Comparison of ENCODE assay signal across 18 cellular contexts in genomic region chr3:18112976-18113766, GRCh38.
"Had no signal": no experiment of that assay in that cellular context is flagged by ENCODE, and none has a peak within 500 bp of the region (broad histone marks: within the 10 kb centered on the region; RNA-seq: fewer than 3 reads in every experiment).

No MANE protein-coding gene starts in this region.

- H3K27me3 ChIP-seq: upper lobe of left lung had no signal

- H3K4me3 ChIP-seq: coronary artery, lung, thoracic aorta, upper lobe of left lung had no signal

- H3K4me3 Mint-ChIP-seq: activated B cell treated with CpG ODN at 0.5 μM for 24 hours; activated naive CD4-positive, alpha-beta T cell treated with anti-CD3 and anti-CD28 coated beads for 36 hours; activated naive CD8-positive, alpha-beta T cell treated with anti-CD3 and anti-CD28 coated beads, Interleukin-2, amount 50 U/mL, for 24 hours had no signal

- H3K9me3 Mint-ChIP-seq: activated B cell treated with CpG ODN at 0.5 μM for 24 hours; activated naive CD4-positive, alpha-beta T cell treated with anti-CD3 and anti-CD28 coated beads for 36 hours; activated naive CD8-positive, alpha-beta T cell treated with anti-CD3 and anti-CD28 coated beads, Interleukin-2, amount 50 U/mL, for 24 hours; activated T-cell treated with anti-CD3 and anti-CD28 coated beads, Interleukin-2, amount 50 U/mL, for 24 hours; central memory CD8-positive, alpha-beta T cell; stimulated activated naive B cell treated with anti-CD40 and anti-IgM and Interleukin-4, amounts not matched to agents 10 μg/mL and 1 μg/mL and 100 μg/mL, for 72 hours had no signal

- H3K4me1 ChIP-seq: upper lobe of left lung had no signal

- H3K36me3 Mint-ChIP-seq: stimulated activated naive B cell treated with anti-CD40 and anti-IgM and Interleukin-4, amounts not matched to agents 10 μg/mL and 1 μg/mL and 100 μg/mL, for 72 hours had no signal

- H3K4me1 Mint-ChIP-seq: central memory CD8-positive, alpha-beta T cell had no signal

- H3K9me3 ChIP-seq: thoracic aorta, upper lobe of left lung had no signal

- H3K27me3 Mint-ChIP-seq: activated B cell treated with CpG ODN at 0.5 μM for 24 hours; activated T-cell treated with anti-CD3 and anti-CD28 coated beads, Interleukin-2, amount 50 U/mL, for 24 hours; stimulated activated naive B cell treated with anti-CD40 and anti-IgM and Interleukin-4, amounts not matched to agents 10 μg/mL and 1 μg/mL and 100 μg/mL, for 72 hours had no signal

- H3K27ac Mint-ChIP-seq: activated B cell treated with CpG ODN at 0.5 μM for 24 hours; activated CD8-positive, alpha-beta T cell treated with anti-CD3 and anti-CD28 coated beads, Interleukin-2, amount 10 ng/mL, durations not matched to agents 7 days and 5 days; activated naive CD4-positive, alpha-beta T cell treated with anti-CD3 and anti-CD28 coated beads for 36 hours; activated T-cell treated with anti-CD3 and anti-CD28 coated beads, Interleukin-2, amount 50 U/mL, for 24 hours; activated T-helper 2 cell treated with anti-CD3 and anti-CD28 coated beads, Interferon-gamma antibody, Interleukin-2, Interleukin-4, amounts not matched to agents 10 μg/mL and 5 μg/mL and 100 μg/mL, durations not matched to agents 14 hours and 24 hours and 36 hours; stimulated activated naive B cell treated with anti-CD40 and anti-IgM and Interleukin-4, amounts not matched to agents 10 μg/mL and 1 μg/mL and 100 μg/mL, for 72 hours had no signal

- H3K27ac ChIP-seq: coronary artery, thoracic aorta, upper lobe of left lung had no signal

- H3K36me3 ChIP-seq: thoracic aorta, upper lobe of left lung had no signal

- ATAC-seq: activated CD8-positive, alpha-beta T cell treated with anti-CD3 and anti-CD28 coated beads, Interleukin-2, amount 10 ng/mL, durations not matched to agents 7 days and 5 days; activated naive CD8-positive, alpha-beta T cell treated with anti-CD3 and anti-CD28 coated beads, Interleukin-2, amount 50 U/mL, for 24 hours; left lobe of liver; stimulated activated naive B cell treated with anti-CD40 and anti-IgM and Interleukin-4, amounts not matched to agents 10 μg/mL and 1 μg/mL and 100 μg/mL, for 72 hours had no signal

- DNase-seq: activated B cell treated with CpG ODN at 0.5 μM for 24 hours; activated CD4-positive, alpha-beta T cell treated with anti-CD3 and anti-CD28 coated beads for 48 hours; activated CD8-positive, alpha-beta T cell treated with anti-CD3 and anti-CD28 coated beads, Interleukin-2, amount 10 ng/mL, durations not matched to agents 7 days and 5 days; activated naive CD4-positive, alpha-beta T cell treated with anti-CD3 and anti-CD28 coated beads for 36 hours; activated naive CD8-positive, alpha-beta T cell treated with anti-CD3 and anti-CD28 coated beads, Interleukin-2, amount 50 U/mL, for 24 hours; activated T-cell treated with anti-CD3 and anti-CD28 coated beads, Interleukin-2, amount 50 U/mL, for 24 hours; anterior cingulate cortex; kidney; occipital lobe; retina; stimulated activated naive B cell treated with anti-CD40 and anti-IgM and Interleukin-4, amounts not matched to agents 10 μg/mL and 1 μg/mL and 100 μg/mL, for 72 hours; upper lobe of left lung had no signal
